23 cellular contexts compared by ENCODE assay signal in the genomic region with DNA sequence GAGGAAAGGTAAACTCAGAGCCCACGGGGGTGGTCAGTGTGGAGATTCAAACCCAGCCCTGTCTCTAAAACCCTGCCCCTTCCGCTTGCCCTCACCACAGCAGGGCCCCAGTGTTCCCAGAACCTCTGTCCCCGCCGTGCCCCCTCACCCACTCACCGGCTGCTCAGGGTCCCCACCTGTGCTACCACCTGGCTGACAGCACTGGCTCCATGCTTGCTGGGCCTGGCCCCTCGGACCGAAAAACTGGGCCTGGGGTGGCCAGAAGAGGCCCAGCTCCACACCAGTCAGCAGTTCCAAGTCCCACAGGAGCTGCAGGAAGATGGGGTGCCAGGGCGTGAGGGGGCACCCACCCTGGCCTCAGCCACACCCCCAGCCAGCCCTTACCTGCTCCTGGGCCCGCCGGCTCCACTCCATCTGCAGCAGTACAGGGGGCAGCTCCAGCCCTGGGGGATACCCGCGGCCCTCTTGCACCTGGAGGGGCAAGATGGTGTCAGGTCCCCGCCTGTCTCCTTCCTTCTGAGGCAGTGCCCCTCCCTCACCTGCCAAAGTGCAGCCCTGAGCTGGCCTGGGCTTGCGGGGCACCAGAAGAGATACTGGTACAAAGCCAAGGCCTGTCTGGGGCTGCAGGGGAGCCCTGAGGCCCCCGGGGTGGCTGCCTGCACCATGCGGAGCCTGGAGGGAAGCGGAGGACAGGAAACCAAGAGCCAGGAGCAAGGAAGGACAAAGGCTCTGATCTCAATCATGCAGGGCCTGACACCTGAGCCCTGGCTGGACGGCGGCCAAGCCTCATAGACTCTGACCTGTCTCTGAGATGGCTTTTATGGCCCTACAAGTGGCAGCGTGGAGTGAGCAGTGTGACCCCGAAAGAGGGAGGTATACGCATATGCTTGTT. TPM values are rescaled to one million over a fixed set of nuclear protein-coding genes. Genes with fewer than 3 reads are reported as not detected.
DNase-seq lines count a peak whose midpoint lies in the region; ATAC-seq, FAIRE-seq and TF ChIP-seq lines count a peak whose summit lies in the region.
"Had no signal": no experiment of that assay in that cellular context is flagged by ENCODE, and none has a peak within 500 bp of the region (broad histone marks: within the 10 kb centered on the region; RNA-seq: fewer than 3 reads in every experiment).

No MANE protein-coding gene starts in this region.

- H3K9me3 ChIP-seq in heart left ventricle (no peaks in the 10 kb centered on the region), heart right ventricle (no peaks in the 10 kb centered on the region), duodenal mucosa (ENCODE audit: control insufficient read depth in 1 of 2, low read length in 2 of 2) (no peaks in the 10 kb centered on the region), small intestine (ENCODE audit: control insufficient read depth, low read depth) (no peaks in the 10 kb centered on the region)
- H3K9me3 ChIP-seq: esophagus squamous epithelium had no signal

- no peak for TF ChIP-seq POLR2A in heart left ventricle (IDR thresholded peaks at IDR 0.05)

- H3K4me1 Mint-ChIP-seq in type B pancreatic cell (ENCODE audit: unreplicated experiment) = no peaks in the 10 kb centered on the region

- peaks cover 0 to 11% (median 0%) of the 10 kb centered on the region in 9 donors for H3K27me3 ChIP-seq in heart left ventricle
- H3K27me3 ChIP-seq in heart right ventricle = peaks cover 0 to 16% (median 0%) of the 10 kb centered on the region in 7 donors
- H3K27me3 ChIP-seq in duodenal mucosa (ENCODE audit: control insufficient read depth in 1 of 2, insufficient read depth in 2 of 2, low read length in 2 of 2) = no peaks in the 10 kb centered on the region
- no peaks in the 10 kb centered on the region for H3K27me3 ChIP-seq in small intestine (ENCODE audit: control insufficient read depth in 2 of 2, insufficient read depth in 2 of 2, low read length in 2 of 2)
- H3K27me3 ChIP-seq: esophagus squamous epithelium had no signal

- H3K27ac Mint-ChIP-seq in type B pancreatic cell = no peak overlapping the region
- H3K27ac Mint-ChIP-seq: activated naive CD4-positive, alpha-beta T cell treated with anti-CD3 and anti-CD28 coated beads for 36 hours; CD8-positive, alpha-beta T cell; stimulated activated naive CD8-positive, alpha-beta T cell treated with anti-CD3 and anti-CD28 coated beads, Interleukin-15, Interleukin-2, amounts not matched to agents 100 ng/mL and 50 ng/mL, for 24 hours had no signal

- DNase-seq in heart left ventricle (peak in 3 of 5 donors; percentile 18 to 42 (median 24)), heart right ventricle (no peak), NCI-H2107 treated with DMSO at 0.1 percent for 48 hours (lab: John Stamatoyannopoulos, UW; ENCODE audit: unreplicated experiment) (peak; percentile 38), small intestine (peak; percentile 95), type B pancreatic cell (ENCODE audit: extremely low spot score, unreplicated experiment) (no peak)
- DNase-seq: activated naive CD4-positive, alpha-beta T cell treated with anti-CD3 and anti-CD28 coated beads for 36 hours; CD8-positive, alpha-beta T cell; dermis blood vessel endothelial cell; esophagus squamous epithelium; GDM1; KBM-7; NCI-H1436 treated with DMSO at 0.1 percent for 48 hours; NK-92 treated with Interleukin-12 subunit alpha and Interleukin-12 subunit beta, amount 100 ng/mL, for 24 hours; SIG-M5 had no signal

- no peaks in the 10 kb centered on the region for H3K36me3 Mint-ChIP-seq in type B pancreatic cell
- H3K36me3 Mint-ChIP-seq: CD8-positive, alpha-beta T cell had no signal

- intact Hi-C loops in heart left ventricle (cut with DNase I) = loop anchor here in 3 of 10 donors (10.0 kb wide), 3 partner anchors 80 to 400 kb away; a partner anchor contains a TSS
- intact Hi-C loops in heart right ventricle (cut with DNase I) = loop anchor here in 1 of 10 donors (10.0 kb wide), 1 partner anchor 140 kb away; a partner anchor contains a TSS

- H3K9me3 Mint-ChIP-seq in type B pancreatic cell = no peaks in the 10 kb centered on the region
- H3K9me3 Mint-ChIP-seq: activated naive CD4-positive, alpha-beta T cell treated with anti-CD3 and anti-CD28 coated beads for 36 hours; CD8-positive, alpha-beta T cell; stimulated activated naive CD8-positive, alpha-beta T cell treated with anti-CD3 and anti-CD28 coated beads, Interleukin-15, Interleukin-2, amounts not matched to agents 100 ng/mL and 50 ng/mL, for 24 hours had no signal

- TF ChIP-seq CTCF in heart left ventricle (IDR thresholded peaks at IDR 0.05) (no peak), heart right ventricle (IDR thresholded peaks at IDR 0.05) (no peak), type B pancreatic cell (conservative IDR thresholded peaks at IDR 0.05) (no peak)

- H3K4me1 ChIP-seq in heart left ventricle (peaks cover 0 to 9% (median 6%) of the 10 kb centered on the region in 12 donors), heart right ventricle (peaks cover 0 to 17% (median 6%) of the 10 kb centered on the region in 9 donors), duodenal mucosa (ENCODE audit: control insufficient read depth in 1 of 2, insufficient read depth in 2 of 2, low read length in 2 of 2) (peaks cover 31 to 33% of the 10 kb centered on the region in 2 donors), small intestine (ENCODE audit: control insufficient read depth in 2 of 2, insufficient read depth in 1 of 2, low read depth in 1 of 2, low read length in 1 of 2) (peaks cover 0 to 2% of the 10 kb centered on the region in 2 donors)

- ATAC-seq in heart left ventricle (no peak), heart right ventricle (no peak), GM18519 (IDR thresholded peaks at IDR 0.05; ENCODE audit: low FRiP score, unreplicated experiment) (no peak), HG03280 (IDR thresholded peaks at IDR 0.05; ENCODE audit: unreplicated experiment) (no peak)
- ATAC-seq: CD8-positive, alpha-beta T cell had no signal

- no peak for FAIRE-seq in small intestine (lab: Jason Lieb, UNC)
- FAIRE-seq: GM12892, islet of Langerhans, urothelium cell line had no signal

- 80 to 86% (median 82%) methylated on average over 14 to 22 of the region's 22 CpGs for WGBS in heart left ventricle, 4 donors
- WGBS in heart right ventricle, 2 donors = 83 to 86% methylated on average over 22 of the region's 22 CpGs
- 23 to 65% (median 40%) methylated on average over 22 of the region's 22 CpGs for WGBS in small intestine, 3 donors

- peak overlapping the region in 1 of 2 donors; percentile 60 for H3K9ac ChIP-seq in duodenal mucosa (ENCODE audit: low read depth in 1 of 2, low read length in 2 of 2)

- H3K27ac ChIP-seq in heart left ventricle = no peak overlapping the region
- H3K27ac ChIP-seq in heart right ventricle = no peak overlapping the region
- H3K27ac ChIP-seq in duodenal mucosa (ENCODE audit: low read depth, low read length) = no peak overlapping the region
- H3K27ac ChIP-seq in small intestine (ENCODE audit: low read depth in 1 of 2, low read length in 1 of 2) = peak overlapping the region; percentile 76 to 82
- H3K27ac ChIP-seq: esophagus squamous epithelium had no signal

- no peaks in the 10 kb centered on the region for H3K36me3 ChIP-seq in heart left ventricle
- H3K36me3 ChIP-seq in heart right ventricle = no peaks in the 10 kb centered on the region
- H3K36me3 ChIP-seq in duodenal mucosa (ENCODE audit: control insufficient read depth in 1 of 2, insufficient read depth in 2 of 2, low read length in 2 of 2) = no peaks in the 10 kb centered on the region
- H3K36me3 ChIP-seq in small intestine (ENCODE audit: control insufficient read depth in 2 of 2, insufficient read depth in 2 of 2, low read length in 2 of 2) = no peaks in the 10 kb centered on the region
- H3K36me3 ChIP-seq: esophagus squamous epithelium had no signal

- H3K4me3 Mint-ChIP-seq in type B pancreatic cell = no peak overlapping the region
- H3K4me3 Mint-ChIP-seq: activated naive CD4-positive, alpha-beta T cell treated with anti-CD3 and anti-CD28 coated beads for 36 hours; CD8-positive, alpha-beta T cell; stimulated activated naive CD8-positive, alpha-beta T cell treated with anti-CD3 and anti-CD28 coated beads, Interleukin-15, Interleukin-2, amounts not matched to agents 100 ng/mL and 50 ng/mL, for 24 hours had no signal

- H3K4me3 ChIP-seq in heart left ventricle (no peak overlapping the region), heart right ventricle (no peak overlapping the region), duodenal mucosa (ENCODE audit: low read depth in 1 of 2, low read length in 2 of 2) (peak overlapping the region; percentile 35 to 55), small intestine (ENCODE audit: low read depth in 1 of 2, low read length in 2 of 2) (peak overlapping the region in 1 of 2 donors; percentile 49)
- H3K4me3 ChIP-seq: esophagus squamous epithelium, smooth muscle cell had no signal

- H3K27me3 Mint-ChIP-seq in type B pancreatic cell = peaks cover 18% of the 10 kb centered on the region

RNA-seq across cellular contexts. Expression of a gene that starts 11.7 kb away (rescaled TPM):
- total RNA-seq in heart left ventricle (100 to 1,000 TPM in 7 of 9 donors, 10 to 100 TPM in 2; 91.6 to 165 (median 121) TPM), heart right ventricle (100 to 1,000 TPM in 9 of 10 donors, 10 to 100 TPM in 1; 96.7 to 168 (median 124) TPM), type B pancreatic cell (ENCODE audit: low replicate concordance) (144 and 157 TPM in 2 replicates)
- polyA plus RNA-seq in heart left ventricle (100 to 1,000 TPM; 137 to 198 TPM), heart right ventricle (100 to 1,000 TPM; 153 to 189 TPM), small intestine (100 to 1,000 TPM; 145 to 239 (median 162) TPM)

RNA-seq across cellular contexts. Expression of a gene that starts 36.1 kb away (rescaled TPM):
- 1 to 10 TPM in 1 of 9 donors, under 1 TPM in 7, not detected in 1; 0.14 to 1.3 (median 0.37) TPM for total RNA-seq in heart left ventricle
- polyA plus RNA-seq in heart left ventricle = under 1 TPM; 0.15 to 0.23 TPM
- under 1 TPM; 0.09 to 0.42 (median 0.27) TPM for total RNA-seq in heart right ventricle
- under 1 TPM; 0.23 to 0.44 TPM for polyA plus RNA-seq in heart right ventricle
- 1 to 10 TPM in 2 of 3 donors, under 1 TPM in 1; 0.52 to 5.1 (median 2.7) TPM for polyA plus RNA-seq in small intestine
- total RNA-seq in type B pancreatic cell (ENCODE audit: low replicate concordance) = 1.3 and 4.2 TPM in 2 replicates
- total RNA-seq: activated naive CD4-positive, alpha-beta T cell treated with anti-CD3 and anti-CD28 coated beads for 36 hours had no signal

RNA-seq across cellular contexts. Expression of a gene that starts 44.2 kb away (rescaled TPM):
- total RNA-seq in heart left ventricle (1,000 to 10,000 TPM in 6 of 9 donors, 100 to 1,000 TPM in 3; 721 to 3,687 (median 1,170) TPM), heart right ventricle (1,000 to 10,000 TPM in 6 of 10 donors, 100 to 1,000 TPM in 4; 364 to 2,445 (median 1,303) TPM), type B pancreatic cell (ENCODE audit: low replicate concordance) (20.3 and 54.0 TPM in 2 replicates)
- polyA plus RNA-seq in heart left ventricle (1,000 to 10,000 TPM in 1 of 2 donors, 100 to 1,000 TPM in 1; 399 to 1,654 TPM), heart right ventricle (1,000 to 10,000 TPM in 1 of 2 donors, 100 to 1,000 TPM in 1; 223 to 1,054 TPM), small intestine (10 to 100 TPM in 2 of 3 donors, 1 to 10 TPM in 1; 8.1 to 13.0 (median 10.1) TPM)
- total RNA-seq: T-helper 2 cell treated with Interferon-gamma antibody and Interleukin-4, amounts not matched to agents 100 ng/mL and 5 ng/mL, for 36 hours had no signal

Comparison
In these comparisons a context has a peak if more than half of its experiments do, and no peak if none do; other contexts are left out.
1. DNase-seq: peak in heart left ventricle (3 of 5), NCI-H2107 treated with DMSO at 0.1 percent for 48 hours (single experiment) and small intestine (single experiment); none in heart right ventricle (0 of 2) and type B pancreatic cell (single experiment).
2. H3K27ac ChIP-seq: peak in small intestine (2 of 2); none in heart left ventricle (0 of 12), heart right ventricle (0 of 10) and duodenal mucosa (single experiment).
3. H3K4me3 ChIP-seq: peak in duodenal mucosa (2 of 2); none in heart left ventricle (0 of 12) and heart right ventricle (0 of 10).